Comparison of ENCODE assay signal across 2 cellular contexts in genomic region chr2:240856151-240856980, GRCh38.
A peak's percentile ranks its signal among the peaks of the same experiment; 100 is the strongest.
TF ChIP-seq lines count a peak whose summit lies in the region.

No MANE protein-coding gene starts in this region.

TF ChIP-seq in GM12878, 131 proteins besides CTCF, POLR2A, EP300 and RAD21:
- TF ChIP-seq POLR2AphosphoS2 (IDR thresholded peaks at IDR 0.05; ENCODE audit: low read depth, low read length), result no peak
- no peak for TF ChIP-seq MTA2 (IDR thresholded peaks at IDR 0.05; ENCODE audit: low read depth)
- no peak for TF ChIP-seq ZNF207 (IDR thresholded peaks at IDR 0.05; ENCODE audit: borderline replicate concordance)
- TF ChIP-seq ASH2L (IDR thresholded peaks at IDR 0.05; ENCODE audit: borderline replicate concordance, low read depth), result no peak
- no peak for TF ChIP-seq JUNB (IDR thresholded peaks at IDR 0.05)
- TF ChIP-seq NFXL1 (IDR thresholded peaks at IDR 0.05; ENCODE audit: borderline replicate concordance), result no peak
- no peak for TF ChIP-seq ESRRA (IDR thresholded peaks at IDR 0.05; ENCODE audit: low read length)
- no peak for TF ChIP-seq ZBTB40 (IDR thresholded peaks at IDR 0.05; ENCODE audit: borderline replicate concordance)
- no peak for TF ChIP-seq EGR1 (IDR thresholded peaks at IDR 0.05; ENCODE audit: borderline replicate concordance in 1 of 2, low read depth in 2 of 2, low read length in 2 of 2)
- no peak for TF ChIP-seq ATF7 (IDR thresholded peaks at IDR 0.05; ENCODE audit: low read depth)
- TF ChIP-seq MYB (IDR thresholded peaks at IDR 0.05; ENCODE audit: borderline replicate concordance, low read depth, low read length), result no peak
- TF ChIP-seq ZBED1 (IDR thresholded peaks at IDR 0.05; ENCODE audit: borderline replicate concordance), result no peak
- no peak for TF ChIP-seq ELK1 (IDR thresholded peaks at IDR 0.05; ENCODE audit: low read depth, low read length)
- no peak for TF ChIP-seq BRCA1 (IDR thresholded peaks at IDR 0.05; ENCODE audit: low read depth, low read length)
- TF ChIP-seq PAX8 (IDR thresholded peaks at IDR 0.05), result no peak
- TF ChIP-seq FOS (IDR thresholded peaks at IDR 0.05; ENCODE audit: borderline replicate concordance, extremely low read depth, insufficient read length), result no peak
- TF ChIP-seq BACH1 (IDR thresholded peaks at IDR 0.05; ENCODE audit: borderline replicate concordance), result no peak

TF ChIP-seq in liver, 16 proteins besides CTCF, POLR2A, EP300 and RAD21:
- TF ChIP-seq YY1 (IDR thresholded peaks at IDR 0.05) (no peak), FOXA1 (IDR thresholded peaks at IDR 0.05) (peak; percentile 20), HNF4A (conservative IDR thresholded peaks at IDR 0.05) (peak; percentile 75 to 93), RXRA (IDR thresholded peaks at IDR 0.05) (peak; percentile 91 to 99), MAX (IDR thresholded peaks at IDR 0.05) (peak; percentile 59), EGR1 (IDR thresholded peaks at IDR 0.05; ENCODE audit: low read depth in 2 of 2) (peak in 1 of 2 donors; percentile 59), GABPA (IDR thresholded peaks at IDR 0.05 in 1 of 2, conservative IDR thresholded peaks at IDR 0.05 in 1 of 2) (no peak), NR2F2 (IDR thresholded peaks at IDR 0.05) (peak; percentile 97), ATF3 (IDR thresholded peaks at IDR 0.05) (no peak), SP1 (IDR thresholded peaks at IDR 0.05) (peak; percentile 78)
- TF ChIP-seq, protein P1, sequence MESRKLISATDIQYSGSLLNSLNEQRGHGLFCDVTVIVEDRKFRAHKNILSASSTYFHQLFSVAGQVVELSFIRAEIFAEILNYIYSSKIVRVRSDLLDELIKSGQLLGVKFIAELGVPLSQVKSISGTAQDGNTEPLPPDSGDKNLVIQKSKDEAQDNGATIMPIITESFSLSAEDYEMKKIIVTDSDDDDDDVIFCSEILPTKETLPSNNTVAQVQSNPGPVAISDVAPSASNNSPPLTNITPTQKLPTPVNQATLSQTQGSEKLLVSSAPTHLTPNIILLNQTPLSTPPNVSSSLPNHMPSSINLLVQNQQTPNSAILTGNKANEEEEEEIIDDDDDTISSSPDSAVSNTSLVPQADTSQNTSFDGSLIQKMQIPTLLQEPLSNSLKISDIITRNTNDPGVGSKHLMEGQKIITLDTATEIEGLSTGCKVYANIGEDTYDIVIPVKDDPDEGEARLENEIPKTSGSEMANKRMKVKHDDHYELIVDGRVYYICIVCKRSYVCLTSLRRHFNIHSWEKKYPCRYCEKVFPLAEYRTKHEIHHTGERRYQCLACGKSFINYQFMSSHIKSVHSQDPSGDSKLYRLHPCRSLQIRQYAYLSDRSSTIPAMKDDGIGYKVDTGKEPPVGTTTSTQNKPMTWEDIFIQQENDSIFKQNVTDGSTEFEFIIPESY (IDR thresholded peaks at IDR 0.05), result no peak
